1 cellular context compared by ENCODE assay signal in the genomic region with DNA sequence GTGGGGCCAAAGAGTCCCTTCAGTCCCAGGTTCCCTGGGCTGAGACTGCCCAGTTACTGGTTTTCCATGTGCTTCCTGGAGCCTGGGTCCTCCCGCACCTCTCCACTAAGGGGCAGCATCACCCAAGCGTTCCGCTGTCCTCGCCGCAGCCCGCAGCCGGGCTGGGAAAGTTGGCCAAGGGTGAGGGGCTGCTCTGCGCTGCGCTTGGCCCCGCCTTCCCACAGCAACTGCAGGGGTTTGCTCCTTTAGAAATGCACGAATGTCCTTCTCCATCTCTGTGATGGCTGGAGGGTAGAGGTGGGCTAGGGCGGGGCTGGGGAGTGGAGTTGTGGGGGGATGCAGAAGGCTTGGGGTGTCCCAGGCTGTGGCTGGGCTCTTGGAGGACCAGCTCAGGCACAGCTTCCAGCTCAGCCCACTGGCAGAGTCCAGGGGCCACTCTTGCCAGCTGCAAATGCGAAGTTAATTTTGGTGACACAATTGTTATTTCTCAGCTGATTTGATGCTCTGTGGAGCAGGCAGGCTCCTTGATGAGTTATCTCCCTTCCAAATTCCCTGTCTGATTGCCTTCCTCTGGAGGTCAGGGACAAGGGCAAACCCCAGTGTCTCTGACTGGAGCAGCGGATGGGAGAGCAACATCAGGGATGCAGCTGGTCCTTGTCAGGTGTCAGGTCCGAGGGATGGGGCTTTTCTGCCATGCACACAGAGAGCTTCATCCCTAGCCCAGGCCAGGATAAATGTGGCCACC.
TF ChIP-seq lines count a peak whose summit lies in the region.

No MANE protein-coding gene starts in this region.

TF ChIP-seq in HepG2, 621 proteins besides CTCF, POLR2A, EP300 and RAD21 (continued from another document and continues in another):
- TF ChIP-seq, protein P1, sequence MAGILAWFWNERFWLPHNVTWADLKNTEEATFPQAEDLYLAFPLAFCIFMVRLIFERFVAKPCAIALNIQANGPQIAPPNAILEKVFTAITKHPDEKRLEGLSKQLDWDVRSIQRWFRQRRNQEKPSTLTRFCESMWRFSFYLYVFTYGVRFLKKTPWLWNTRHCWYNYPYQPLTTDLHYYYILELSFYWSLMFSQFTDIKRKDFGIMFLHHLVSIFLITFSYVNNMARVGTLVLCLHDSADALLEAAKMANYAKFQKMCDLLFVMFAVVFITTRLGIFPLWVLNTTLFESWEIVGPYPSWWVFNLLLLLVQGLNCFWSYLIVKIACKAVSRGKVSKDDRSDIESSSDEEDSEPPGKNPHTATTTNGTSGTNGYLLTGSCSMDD (CRISPR knock-in tag; IDR thresholded peaks at IDR 0.05), result no peak
- TF ChIP-seq, protein P2, sequence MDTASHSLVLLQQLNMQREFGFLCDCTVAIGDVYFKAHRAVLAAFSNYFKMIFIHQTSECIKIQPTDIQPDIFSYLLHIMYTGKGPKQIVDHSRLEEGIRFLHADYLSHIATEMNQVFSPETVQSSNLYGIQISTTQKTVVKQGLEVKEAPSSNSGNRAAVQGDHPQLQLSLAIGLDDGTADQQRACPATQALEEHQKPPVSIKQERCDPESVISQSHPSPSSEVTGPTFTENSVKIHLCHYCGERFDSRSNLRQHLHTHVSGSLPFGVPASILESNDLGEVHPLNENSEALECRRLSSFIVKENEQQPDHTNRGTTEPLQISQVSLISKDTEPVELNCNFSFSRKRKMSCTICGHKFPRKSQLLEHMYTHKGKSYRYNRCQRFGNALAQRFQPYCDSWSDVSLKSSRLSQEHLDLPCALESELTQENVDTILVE (CRISPR knock-in tag; IDR thresholded peaks at IDR 0.05), result peak; percentile 55; the same call in 1 of the 2 replicates
- TF ChIP-seq DZIP1 (CRISPR knock-in tag; IDR thresholded peaks at IDR 0.05) (0 out of 2 replicates have a peak, but pooled peaks have one; percentile 24), ZC3H13 (CRISPR knock-in tag; IDR thresholded peaks at IDR 0.05) (no peak), NFIC (IDR thresholded peaks at IDR 0.05; ENCODE audit: low read length) (no peak), U2AF2 (IDR thresholded peaks at IDR 0.05; ENCODE audit: low read depth, low read length) (no peak), ZNF841 (CRISPR knock-in tag; IDR thresholded peaks at IDR 0.05; ENCODE audit: borderline replicate concordance) (no peak), SKI (IDR thresholded peaks at IDR 0.05; ENCODE audit: partially characterized antibody) (peak; percentile 10), CBX1 (IDR thresholded peaks at IDR 0.05; ENCODE audit: low read depth) (peak; percentile 44), ZNF562 (CRISPR knock-in tag; IDR thresholded peaks at IDR 0.05; ENCODE audit: borderline replicate concordance) (no peak), ZSCAN5A (CRISPR knock-in tag; IDR thresholded peaks at IDR 0.05; ENCODE audit: borderline replicate concordance) (no peak), HOXA7 (CRISPR knock-in tag; IDR thresholded peaks at IDR 0.05) (no peak), ZNF709 (CRISPR knock-in tag; IDR thresholded peaks at IDR 0.05) (no peak), ZFP82 (CRISPR knock-in tag; IDR thresholded peaks at IDR 0.05; ENCODE audit: borderline replicate concordance) (no peak), THAP7 (CRISPR knock-in tag; IDR thresholded peaks at IDR 0.05) (no peak), PHF5A (CRISPR knock-in tag; IDR thresholded peaks at IDR 0.05; ENCODE audit: low read depth, unreplicated experiment) (peak; percentile 67), ARNTL (CRISPR knock-in tag; IDR thresholded peaks at IDR 0.05) (peak; percentile 71), SIN3A (IDR thresholded peaks at IDR 0.05; ENCODE audit: borderline replicate concordance, low read depth, low read length) (no peak), ATF7-NPFF (CRISPR knock-in tag; IDR thresholded peaks at IDR 0.05; ENCODE audit: low read depth) (peak; percentile 80), MXD4 (CRISPR knock-in tag; IDR thresholded peaks at IDR 0.05) (peak; percentile 82; the same call in 1 of the 2 replicates), RXRB (CRISPR knock-in tag; IDR thresholded peaks at IDR 0.05; ENCODE audit: borderline replicate concordance) (peak; percentile 94), DBP (CRISPR knock-in tag; IDR thresholded peaks at IDR 0.05; ENCODE audit: not compliant biosample characterization) (no peak), ZNF230 (CRISPR knock-in tag; IDR thresholded peaks at IDR 0.05) (peak; percentile 86), ZNF264 (CRISPR knock-in tag; IDR thresholded peaks at IDR 0.05) (peak; percentile 78; the same call in 1 of the 2 replicates), ZNF607 (CRISPR knock-in tag; IDR thresholded peaks at IDR 0.05; ENCODE audit: borderline replicate concordance) (peak; percentile 5; the same call in 1 of the 2 replicates), HNRNPUL1 (IDR thresholded peaks at IDR 0.05; ENCODE audit: low read depth, low read length) (no peak), ESRRA (CRISPR knock-in tag; IDR thresholded peaks at IDR 0.05; ENCODE audit: low read depth) (peak; percentile 72), ZSCAN29 (CRISPR knock-in tag; conservative IDR thresholded peaks at IDR 0.05) (no peak), DNMT3B (CRISPR knock-in tag; conservative IDR thresholded peaks at IDR 0.05) (no peak), ZNF275 (CRISPR knock-in tag; IDR thresholded peaks at IDR 0.05; ENCODE audit: borderline replicate concordance) (0 out of 2 replicates have a peak, but pooled peaks have one; percentile 41), ZNF292 (CRISPR knock-in tag; IDR thresholded peaks at IDR 0.05; ENCODE audit: borderline replicate concordance, low read depth) (peak; percentile 72), ZNF788 (CRISPR knock-in tag; IDR thresholded peaks at IDR 0.05; ENCODE audit: borderline replicate concordance) (peak; percentile 69; the same call in 1 of the 2 replicates), SNAI1 (CRISPR knock-in tag; IDR thresholded peaks at IDR 0.05; ENCODE audit: borderline replicate concordance) (no peak), ZNF383 (CRISPR knock-in tag; IDR thresholded peaks at IDR 0.05; ENCODE audit: borderline replicate concordance) (peak; percentile 80; the same call in 1 of the 2 replicates), ZNF496 (CRISPR knock-in tag; IDR thresholded peaks at IDR 0.05; ENCODE audit: insufficient replicate concordance) (no peak), YEATS4 (CRISPR knock-in tag; IDR thresholded peaks at IDR 0.05; ENCODE audit: borderline replicate concordance) (peak; percentile 30; the same call in 1 of the 2 replicates), ZNF777 (CRISPR knock-in tag; IDR thresholded peaks at IDR 0.05) (peak; percentile 57; the same call in 1 of the 2 replicates), MYNN (CRISPR knock-in tag; IDR thresholded peaks at IDR 0.05; ENCODE audit: low read depth) (no peak), ZNF354B (CRISPR knock-in tag; IDR thresholded peaks at IDR 0.05) (no peak), SRSF9 (IDR thresholded peaks at IDR 0.05; ENCODE audit: borderline replicate concordance, insufficient read depth, low read depth, low read length, poor library complexity, severe bottlenecking) (no peak), POGZ (CRISPR knock-in tag; IDR thresholded peaks at IDR 0.05) (peak; percentile 42; the same call in 1 of the 2 replicates), FOXK2 (IDR thresholded peaks at IDR 0.05) (no peak), ZNF432 (CRISPR knock-in tag; IDR thresholded peaks at IDR 0.05; ENCODE audit: borderline replicate concordance) (no peak)
- TF ChIP-seq, protein P3, sequence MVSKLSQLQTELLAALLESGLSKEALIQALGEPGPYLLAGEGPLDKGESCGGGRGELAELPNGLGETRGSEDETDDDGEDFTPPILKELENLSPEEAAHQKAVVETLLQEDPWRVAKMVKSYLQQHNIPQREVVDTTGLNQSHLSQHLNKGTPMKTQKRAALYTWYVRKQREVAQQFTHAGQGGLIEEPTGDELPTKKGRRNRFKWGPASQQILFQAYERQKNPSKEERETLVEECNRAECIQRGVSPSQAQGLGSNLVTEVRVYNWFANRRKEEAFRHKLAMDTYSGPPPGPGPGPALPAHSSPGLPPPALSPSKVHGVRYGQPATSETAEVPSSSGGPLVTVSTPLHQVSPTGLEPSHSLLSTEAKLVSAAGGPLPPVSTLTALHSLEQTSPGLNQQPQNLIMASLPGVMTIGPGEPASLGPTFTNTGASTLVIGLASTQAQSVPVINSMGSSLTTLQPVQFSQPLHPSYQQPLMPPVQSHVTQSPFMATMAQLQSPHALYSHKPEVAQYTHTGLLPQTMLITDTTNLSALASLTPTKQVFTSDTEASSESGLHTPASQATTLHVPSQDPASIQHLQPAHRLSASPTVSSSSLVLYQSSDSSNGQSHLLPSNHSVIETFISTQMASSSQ (IDR thresholded peaks at IDR 0.05; ENCODE audit: low read depth), result no peak
- TF ChIP-seq, protein P3 (CRISPR knock-in tag; IDR thresholded peaks at IDR 0.05; ENCODE audit: borderline replicate concordance), result peak; percentile 13; the same call in 1 of the 2 replicates
- TF ChIP-seq, protein P4, sequence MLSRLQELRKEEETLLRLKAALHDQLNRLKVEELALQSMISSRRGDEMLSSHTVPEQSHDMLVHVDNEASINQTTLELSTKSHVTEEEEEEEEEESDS (CRISPR knock-in tag; IDR thresholded peaks at IDR 0.05; ENCODE audit: borderline replicate concordance), result no peak
- TF ChIP-seq, protein P5, sequence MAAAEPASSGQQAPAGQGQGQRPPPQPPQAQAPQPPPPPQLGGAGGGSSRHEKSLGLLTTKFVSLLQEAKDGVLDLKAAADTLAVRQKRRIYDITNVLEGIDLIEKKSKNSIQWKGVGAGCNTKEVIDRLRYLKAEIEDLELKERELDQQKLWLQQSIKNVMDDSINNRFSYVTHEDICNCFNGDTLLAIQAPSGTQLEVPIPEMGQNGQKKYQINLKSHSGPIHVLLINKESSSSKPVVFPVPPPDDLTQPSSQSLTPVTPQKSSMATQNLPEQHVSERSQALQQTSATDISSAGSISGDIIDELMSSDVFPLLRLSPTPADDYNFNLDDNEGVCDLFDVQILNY (CRISPR knock-in tag; conservative IDR thresholded peaks at IDR 0.05), result 0 out of 2 replicates have a peak, but pooled peaks have one; percentile 27
